ENCODE assay signal across 1 cellular context in the genomic region with DNA sequence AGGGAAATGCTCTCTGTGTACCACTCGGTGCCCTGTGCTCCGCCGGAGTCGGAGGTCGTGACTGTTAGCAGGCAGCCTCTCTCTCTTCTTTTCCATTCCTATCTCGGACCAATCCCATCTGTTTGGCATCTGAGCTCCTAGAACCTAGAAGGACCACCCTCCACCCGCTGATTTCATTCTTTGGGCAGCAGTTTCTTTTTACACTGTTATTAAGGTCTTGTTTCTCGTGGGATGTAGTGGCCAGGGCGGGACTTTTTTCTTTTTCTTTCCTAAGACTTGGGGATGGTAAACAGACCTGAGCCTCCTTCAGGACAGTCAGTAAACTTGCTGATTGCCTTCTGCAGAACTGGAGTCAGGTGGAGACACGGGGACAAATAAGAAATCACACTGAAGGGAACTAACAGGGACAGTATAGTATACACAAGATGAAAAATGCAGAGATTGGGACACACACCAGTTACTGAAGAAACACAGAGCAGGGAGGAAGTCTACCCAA.
TF ChIP-seq lines count a peak whose summit lies in the region.

No MANE protein-coding gene starts in this region.

TF ChIP-seq in K562, 482 proteins besides CTCF, POLR2A, EP300 and RAD21 (continued from another document):
- TF ChIP-seq, protein P1, sequence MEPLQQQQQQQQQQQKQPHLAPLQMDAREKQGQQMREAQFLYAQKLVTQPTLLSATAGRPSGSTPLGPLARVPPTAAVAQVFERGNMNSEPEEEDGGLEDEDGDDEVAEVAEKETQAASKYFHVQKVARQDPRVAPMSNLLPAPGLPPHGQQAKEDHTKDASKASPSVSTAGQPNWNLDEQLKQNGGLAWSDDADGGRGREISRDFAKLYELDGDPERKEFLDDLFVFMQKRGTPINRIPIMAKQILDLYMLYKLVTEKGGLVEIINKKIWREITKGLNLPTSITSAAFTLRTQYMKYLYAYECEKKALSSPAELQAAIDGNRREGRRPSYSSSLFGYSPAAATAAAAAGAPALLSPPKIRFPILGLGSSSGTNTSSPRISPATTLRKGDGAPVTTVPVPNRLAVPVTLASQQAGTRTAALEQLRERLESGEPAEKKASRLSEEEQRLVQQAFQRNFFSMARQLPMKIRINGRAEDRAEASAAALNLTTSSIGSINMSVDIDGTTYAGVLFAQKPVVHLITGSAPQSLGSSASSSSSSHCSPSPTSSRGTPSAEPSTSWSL (CRISPR knock-in tag; IDR thresholded peaks at IDR 0.05; ENCODE audit: borderline replicate concordance): no peak
- TF ChIP-seq, protein P2, sequence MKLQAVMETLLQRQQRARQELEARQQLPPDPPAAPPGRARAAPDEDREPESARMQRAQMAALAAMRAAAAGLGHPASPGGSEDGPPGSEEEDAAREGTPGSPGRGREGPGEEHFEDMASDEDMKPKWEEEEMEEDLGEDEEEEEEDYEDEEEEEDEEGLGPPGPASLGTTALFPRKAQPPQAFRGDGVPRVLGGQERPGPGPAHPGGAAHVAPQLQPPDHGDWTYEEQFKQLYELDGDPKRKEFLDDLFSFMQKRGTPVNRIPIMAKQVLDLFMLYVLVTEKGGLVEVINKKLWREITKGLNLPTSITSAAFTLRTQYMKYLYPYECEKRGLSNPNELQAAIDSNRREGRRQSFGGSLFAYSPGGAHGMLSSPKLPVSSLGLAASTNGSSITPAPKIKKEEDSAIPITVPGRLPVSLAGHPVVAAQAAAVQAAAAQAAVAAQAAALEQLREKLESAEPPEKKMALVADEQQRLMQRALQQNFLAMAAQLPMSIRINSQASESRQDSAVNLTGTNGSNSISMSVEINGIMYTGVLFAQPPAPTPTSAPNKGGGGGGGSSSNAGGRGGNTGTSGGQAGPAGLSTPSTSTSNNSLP (IDR thresholded peaks at IDR 0.05; ENCODE audit: borderline replicate concordance, low read depth, low read length): no peak
- TF ChIP-seq, protein P3, sequence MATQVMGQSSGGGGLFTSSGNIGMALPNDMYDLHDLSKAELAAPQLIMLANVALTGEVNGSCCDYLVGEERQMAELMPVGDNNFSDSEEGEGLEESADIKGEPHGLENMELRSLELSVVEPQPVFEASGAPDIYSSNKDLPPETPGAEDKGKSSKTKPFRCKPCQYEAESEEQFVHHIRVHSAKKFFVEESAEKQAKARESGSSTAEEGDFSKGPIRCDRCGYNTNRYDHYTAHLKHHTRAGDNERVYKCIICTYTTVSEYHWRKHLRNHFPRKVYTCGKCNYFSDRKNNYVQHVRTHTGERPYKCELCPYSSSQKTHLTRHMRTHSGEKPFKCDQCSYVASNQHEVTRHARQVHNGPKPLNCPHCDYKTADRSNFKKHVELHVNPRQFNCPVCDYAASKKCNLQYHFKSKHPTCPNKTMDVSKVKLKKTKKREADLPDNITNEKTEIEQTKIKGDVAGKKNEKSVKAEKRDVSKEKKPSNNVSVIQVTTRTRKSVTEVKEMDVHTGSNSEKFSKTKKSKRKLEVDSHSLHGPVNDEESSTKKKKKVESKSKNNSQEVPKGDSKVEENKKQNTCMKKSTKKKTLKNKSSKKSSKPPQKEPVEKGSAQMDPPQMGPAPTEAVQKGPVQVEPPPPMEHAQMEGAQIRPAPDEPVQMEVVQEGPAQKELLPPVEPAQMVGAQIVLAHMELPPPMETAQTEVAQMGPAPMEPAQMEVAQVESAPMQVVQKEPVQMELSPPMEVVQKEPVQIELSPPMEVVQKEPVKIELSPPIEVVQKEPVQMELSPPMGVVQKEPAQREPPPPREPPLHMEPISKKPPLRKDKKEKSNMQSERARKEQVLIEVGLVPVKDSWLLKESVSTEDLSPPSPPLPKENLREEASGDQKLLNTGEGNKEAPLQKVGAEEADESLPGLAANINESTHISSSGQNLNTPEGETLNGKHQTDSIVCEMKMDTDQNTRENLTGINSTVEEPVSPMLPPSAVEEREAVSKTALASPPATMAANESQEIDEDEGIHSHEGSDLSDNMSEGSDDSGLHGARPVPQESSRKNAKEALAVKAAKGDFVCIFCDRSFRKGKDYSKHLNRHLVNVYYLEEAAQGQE (CRISPR knock-in tag; IDR thresholded peaks at IDR 0.05; ENCODE audit: low read depth): no peak
- TF ChIP-seq RAD51 (IDR thresholded peaks at IDR 0.05; ENCODE audit: borderline replicate concordance, low read depth) (no peak), SAP30 (IDR thresholded peaks at IDR 0.05; ENCODE audit: borderline replicate concordance, insufficient read depth, low read depth, low read length, poor library complexity, severe bottlenecking) (peak; percentile 56), ZNF444 (CRISPR knock-in tag; IDR thresholded peaks at IDR 0.05) (no peak), BRF1 (IDR thresholded peaks at IDR 0.05; ENCODE audit: borderline replicate concordance, extremely low read depth, insufficient read length) (no peak), BCL6 (CRISPR knock-in tag; IDR thresholded peaks at IDR 0.05) (no peak), ZNF23 (CRISPR knock-in tag; IDR thresholded peaks at IDR 0.05) (no peak), ARID2 (IDR thresholded peaks at IDR 0.05) (no peak), HDAC2 (IDR thresholded peaks at IDR 0.05) (peak; percentile 5; the same call in 1 of the 2 replicates), ZNF551 (CRISPR knock-in tag; IDR thresholded peaks at IDR 0.05) (no peak), KLF13 (tag; IDR thresholded peaks at IDR 0.05; ENCODE audit: borderline replicate concordance, low read depth) (no peak), ZNF354B (CRISPR knock-in tag; IDR thresholded peaks at IDR 0.05) (no peak), NR4A1 (CRISPR knock-in tag; IDR thresholded peaks at IDR 0.05) (no peak), NR4A1 (tag; IDR thresholded peaks at IDR 0.05) (no peak), ZNF507 (tag; conservative IDR thresholded peaks at IDR 0.05) (no peak), ZNF584 (CRISPR knock-in tag; IDR thresholded peaks at IDR 0.05; ENCODE audit: low read depth) (no peak), KLF1 (tag; IDR thresholded peaks at IDR 0.05) (no peak), GABPB2 (CRISPR knock-in tag; conservative IDR thresholded peaks at IDR 0.05) (no peak), ZNF79 (CRISPR knock-in tag; IDR thresholded peaks at IDR 0.05; ENCODE audit: low read depth) (no peak), MYNN (IDR thresholded peaks at IDR 0.05) (no peak), MYNN (CRISPR knock-in tag; IDR thresholded peaks at IDR 0.05) (no peak), TOE1 (IDR thresholded peaks at IDR 0.05; ENCODE audit: borderline replicate concordance) (no peak), TOE1 (CRISPR knock-in tag; IDR thresholded peaks at IDR 0.05; ENCODE audit: borderline replicate concordance, low read depth) (peak; percentile 1; the same call in 1 of the 2 replicates), ZNF239 (CRISPR knock-in tag; IDR thresholded peaks at IDR 0.05) (no peak), SMARCA4 (IDR thresholded peaks at IDR 0.05) (no peak), ZKSCAN1 (IDR thresholded peaks at IDR 0.05; ENCODE audit: low read depth, low read length) (no peak), SIN3A (IDR thresholded peaks at IDR 0.05; ENCODE audit: borderline replicate concordance in 2 of 2, control insufficient read depth in 1 of 2, low read depth in 2 of 2, low read length in 2 of 2) (0 out of 4 replicates have a peak, but pooled peaks of 1 of the 2 experiments have one; percentile 33), HDAC1 (IDR thresholded peaks at IDR 0.05) (0 out of 4 replicates have a peak, but pooled peaks of 1 of the 2 experiments have one; percentile 6), MED1 (CRISPR knock-in tag; IDR thresholded peaks at IDR 0.05; ENCODE audit: borderline replicate concordance) (no peak), PTTG1 (tag; IDR thresholded peaks at IDR 0.05; ENCODE audit: low read depth) (no peak), ZNF224 (CRISPR knock-in tag; IDR thresholded peaks at IDR 0.05) (no peak), RBBP5 (IDR thresholded peaks at IDR 0.05; ENCODE audit: borderline replicate concordance, insufficient read depth, low read length, poor library complexity, severe bottlenecking) (peak; percentile 11), ZNF133 (CRISPR knock-in tag; IDR thresholded peaks at IDR 0.05) (no peak), ZNF764 (CRISPR knock-in tag; IDR thresholded peaks at IDR 0.05; ENCODE audit: low read depth) (no peak), MTA1 (IDR thresholded peaks at IDR 0.05; ENCODE audit: borderline replicate concordance) (no peak), ZNF121 (CRISPR knock-in tag; conservative IDR thresholded peaks at IDR 0.05) (no peak), ETS2 (tag; IDR thresholded peaks at IDR 0.05; ENCODE audit: borderline replicate concordance, poor library complexity, severe bottlenecking) (no peak), NFATC3 (IDR thresholded peaks at IDR 0.05) (no peak), ZKSCAN3 (CRISPR knock-in tag; IDR thresholded peaks at IDR 0.05) (no peak), ZBTB1 (CRISPR knock-in tag; IDR thresholded peaks at IDR 0.05; ENCODE audit: borderline replicate concordance, low read depth) (no peak), ZNF316 (IDR thresholded peaks at IDR 0.05) (no peak), PHF20 (IDR thresholded peaks at IDR 0.05; ENCODE audit: partially characterized antibody) (peak; percentile 1), SIN3B (IDR thresholded peaks at IDR 0.05; ENCODE audit: low read depth) (no peak)
- TF ChIP-seq, protein P4, sequence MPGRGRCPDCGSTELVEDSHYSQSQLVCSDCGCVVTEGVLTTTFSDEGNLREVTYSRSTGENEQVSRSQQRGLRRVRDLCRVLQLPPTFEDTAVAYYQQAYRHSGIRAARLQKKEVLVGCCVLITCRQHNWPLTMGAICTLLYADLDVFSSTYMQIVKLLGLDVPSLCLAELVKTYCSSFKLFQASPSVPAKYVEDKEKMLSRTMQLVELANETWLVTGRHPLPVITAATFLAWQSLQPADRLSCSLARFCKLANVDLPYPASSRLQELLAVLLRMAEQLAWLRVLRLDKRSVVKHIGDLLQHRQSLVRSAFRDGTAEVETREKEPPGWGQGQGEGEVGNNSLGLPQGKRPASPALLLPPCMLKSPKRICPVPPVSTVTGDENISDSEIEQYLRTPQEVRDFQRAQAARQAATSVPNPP (IDR thresholded peaks at IDR 0.05; ENCODE audit: borderline replicate concordance, insufficient read depth, insufficient read length): no peak
- TF ChIP-seq, protein P5, sequence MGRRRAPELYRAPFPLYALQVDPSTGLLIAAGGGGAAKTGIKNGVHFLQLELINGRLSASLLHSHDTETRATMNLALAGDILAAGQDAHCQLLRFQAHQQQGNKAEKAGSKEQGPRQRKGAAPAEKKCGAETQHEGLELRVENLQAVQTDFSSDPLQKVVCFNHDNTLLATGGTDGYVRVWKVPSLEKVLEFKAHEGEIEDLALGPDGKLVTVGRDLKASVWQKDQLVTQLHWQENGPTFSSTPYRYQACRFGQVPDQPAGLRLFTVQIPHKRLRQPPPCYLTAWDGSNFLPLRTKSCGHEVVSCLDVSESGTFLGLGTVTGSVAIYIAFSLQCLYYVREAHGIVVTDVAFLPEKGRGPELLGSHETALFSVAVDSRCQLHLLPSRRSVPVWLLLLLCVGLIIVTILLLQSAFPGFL (CRISPR knock-in tag; IDR thresholded peaks at IDR 0.05): 0 out of 2 replicates have a peak, but pooled peaks have one; percentile 56
